8 cellular contexts compared by ENCODE assay signal in the genomic region with DNA sequence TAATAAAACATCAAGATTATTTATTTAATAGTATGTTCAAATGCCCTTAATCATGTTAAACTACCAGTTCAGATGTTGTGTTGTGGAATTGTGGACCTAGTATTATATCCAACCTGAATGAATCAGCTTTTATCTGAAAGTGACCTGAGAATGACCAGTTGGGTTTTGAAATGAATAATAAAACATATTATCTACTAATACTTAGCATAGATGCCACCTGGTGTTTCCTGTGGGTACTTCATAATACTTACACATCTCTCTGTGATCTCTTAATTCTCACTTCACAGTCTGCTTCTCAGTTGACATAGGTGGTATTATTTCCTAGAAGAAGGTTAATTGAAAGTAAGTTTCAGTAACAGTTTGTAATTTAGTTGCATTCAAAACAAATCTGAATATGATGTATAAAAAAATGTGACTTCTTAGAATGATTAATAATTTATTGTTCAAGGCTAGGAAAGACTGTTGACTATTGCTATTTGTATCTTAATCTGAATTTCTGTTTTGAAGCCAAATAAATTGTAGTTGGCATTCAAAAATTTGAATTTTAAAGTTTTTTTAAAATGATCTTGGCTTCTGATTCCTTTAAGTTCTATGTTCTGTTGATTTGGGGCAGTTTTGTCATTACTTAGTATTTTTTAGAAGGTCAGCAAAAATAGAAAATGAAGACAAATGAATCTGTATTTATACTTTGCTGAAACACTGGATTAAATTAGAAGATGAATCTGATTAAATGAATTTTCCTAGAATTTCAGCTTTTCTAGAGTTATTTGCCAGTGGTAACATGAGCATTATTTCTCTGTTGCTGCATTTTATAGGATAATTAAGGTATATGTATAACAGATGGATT. TPM values are rescaled to one million over a fixed set of nuclear protein-coding genes. Genes with fewer than 3 reads are reported as not detected.
A peak's percentile ranks its signal among the peaks of the same experiment; 100 is the strongest.
DNase-seq lines count a peak whose midpoint lies in the region; ATAC-seq, FAIRE-seq and TF ChIP-seq lines count a peak whose summit lies in the region.

No MANE protein-coding gene starts in this region.

- H3K4me3 Mint-ChIP-seq in T-helper 17 cell = no peak overlapping the region

- FAIRE-seq in frontal cortex (lab: Jason Lieb, UNC) = peak; percentile 92

- TF ChIP-seq CTCF in left ventricle myocardium inferior (IDR thresholded peaks at IDR 0.05; ENCODE audit: borderline replicate concordance) = peak; percentile 70
- TF ChIP-seq CTCF in gastrocnemius medialis (IDR thresholded peaks at IDR 0.05 in 4 of 5, conservative IDR thresholded peaks at IDR 0.05 in 1 of 5) = peak in 4 of 5 experiments; percentile 57 to 70 (median 64)

- no peak overlapping the region for H3K27ac ChIP-seq in left ventricle myocardium inferior (replicated peaks)
- no peak overlapping the region for H3K27ac ChIP-seq in gastrocnemius medialis

- intact Hi-C loops in left ventricle myocardium inferior (cut with micrococcal nuclease) = loop anchor here (5.0 kb wide), 1 partner anchor 132 kb away; no protein-coding TSS in a partner anchor
- intact Hi-C loops in cardiac septum (cut with DNase I) = loop anchor here (5.0 to 10.0 kb wide), 2 partner anchors 49 to 132 kb away; partner anchors contain the start of gene KIF2A
- intact Hi-C loops in gastrocnemius medialis (cut with DNase I; ENCODE audit: low total_unique reads) = loop anchor here (2.0 to 5.0 kb wide), 2 partner anchors 47 to 132 kb away; partner anchors contain the start of gene KIF2A

- no peaks in the 10 kb centered on the region for H3K36me3 Mint-ChIP-seq in T-helper 17 cell (ENCODE audit: low read depth)

- ATAC-seq in GM21619 (IDR thresholded peaks at IDR 0.05; ENCODE audit: unreplicated experiment) = peak; percentile 91
- ATAC-seq in T-helper 17 cell = peak; percentile 70
- peak; percentile 56 to 86 for ATAC-seq in gastrocnemius medialis

- H3K4me1 ChIP-seq in left ventricle myocardium inferior (no peaks in the 10 kb centered on the region), gastrocnemius medialis (peaks cover 0 to 3% of the 10 kb centered on the region in 2 donors)

- DNase-seq in left ventricle myocardium inferior = no peak
- DNase-seq in cardiac septum (ENCODE audit: low spot score) = no peak
- peak; percentile 47 for DNase-seq in Jurkat, Clone E6-1 (ENCODE audit: low read depth, low spot score)
- no peak for DNase-seq in T-helper 17 cell
- no peak for DNase-seq in frontal cortex (ENCODE audit: low spot score in 2 of 2)
- no peak for DNase-seq in gastrocnemius medialis
- no peak for DNase-seq in activated CD4-positive, alpha-beta T cell treated with anti-CD3 and anti-CD28 coated beads for 48 hours

- in situ Hi-C loops in gastrocnemius medialis (cut with MboI; ENCODE audit: low sequenced_read_pairs in 4 of 4) = loop anchor here in 3 of 4 donors (10.0 kb wide), 1 partner anchor 139 kb away; no protein-coding TSS in a partner anchor

- H3K27me3 Mint-ChIP-seq in T-helper 17 cell = no peaks in the 10 kb centered on the region

- no peak overlapping the region for H3K4me3 ChIP-seq in left ventricle myocardium inferior
- H3K4me3 ChIP-seq in Jurkat, Clone E6-1 (ENCODE audit: low read length) = no peak overlapping the region
- no peak overlapping the region for H3K4me3 ChIP-seq in gastrocnemius medialis

- no peak for TF ChIP-seq POLR2A in gastrocnemius medialis (IDR thresholded peaks at IDR 0.05)

- H3K36me3 ChIP-seq in left ventricle myocardium inferior = peaks cover 42% of the 10 kb centered on the region
- peaks cover 0 to 11% of the 10 kb centered on the region in 2 donors for H3K36me3 ChIP-seq in gastrocnemius medialis

- H3K9me3 ChIP-seq in left ventricle myocardium inferior (replicated peaks) = no peaks in the 10 kb centered on the region
- no peaks in the 10 kb centered on the region for H3K9me3 ChIP-seq in T-helper 17 cell (ENCODE audit: control insufficient read depth, low read length, poor library complexity, severe bottlenecking)
- H3K9me3 ChIP-seq in gastrocnemius medialis = no peaks in the 10 kb centered on the region

- no peak overlapping the region for H3K27ac Mint-ChIP-seq in T-helper 17 cell

- H3K4me1 Mint-ChIP-seq in T-helper 17 cell = peaks cover 5% of the 10 kb centered on the region

- H3K27me3 ChIP-seq in left ventricle myocardium inferior (ENCODE audit: low read depth) = no peaks in the 10 kb centered on the region
- H3K27me3 ChIP-seq in gastrocnemius medialis = no peaks in the 10 kb centered on the region

RNA-seq across cellular contexts. Expression of gene KIF2A, which starts 48.2 kb away (rescaled TPM):
- total RNA-seq in left ventricle myocardium inferior (9.7 TPM), cardiac septum (13.4 TPM), T-helper 17 cell (100 to 1,000 TPM in 1 of 2 donors, 10 to 100 TPM in 1; 93.5 to 158 TPM), frontal cortex (238 TPM), gastrocnemius medialis (10 to 100 TPM in 3 of 4 donors, 1 to 10 TPM in 1; 7.5 to 14.2 (median 11.8) TPM)
- 72.3 TPM for polyA plus RNA-seq in Jurkat, Clone E6-1 (2012; ENCODE audit: insufficient read depth, insufficient read length)

RNA-seq across cellular contexts. Expression of gene DIMT1, which starts 49.5 kb away (rescaled TPM):
- total RNA-seq in left ventricle myocardium inferior = 16.9 TPM
- total RNA-seq in cardiac septum = 18.0 TPM
- polyA plus RNA-seq in Jurkat, Clone E6-1 (2012; ENCODE audit: insufficient read depth, insufficient read length) = 67.0 TPM
- 10 to 100 TPM; 16.5 to 20.0 TPM for total RNA-seq in T-helper 17 cell
- total RNA-seq in frontal cortex = 18.8 TPM
- 10 to 100 TPM; 13.5 to 28.3 (median 21.4) TPM for total RNA-seq in gastrocnemius medialis

RNA-seq across cellular contexts. Expression of gene IPO11, which starts 58.3 kb away (rescaled TPM):
- 30.3 TPM for total RNA-seq in left ventricle myocardium inferior
- total RNA-seq in cardiac septum = 27.4 TPM
- polyA plus RNA-seq in Jurkat, Clone E6-1 (2012; ENCODE audit: insufficient read depth, insufficient read length) = 26.9 TPM
- 10 to 100 TPM; 17.9 to 18.3 TPM for total RNA-seq in T-helper 17 cell
- 39.9 TPM for total RNA-seq in frontal cortex
- total RNA-seq in gastrocnemius medialis = 10 to 100 TPM; 15.5 to 36.0 (median 20.1) TPM
